ENCODE assay signal across 8 cellular contexts in the genomic region with DNA sequence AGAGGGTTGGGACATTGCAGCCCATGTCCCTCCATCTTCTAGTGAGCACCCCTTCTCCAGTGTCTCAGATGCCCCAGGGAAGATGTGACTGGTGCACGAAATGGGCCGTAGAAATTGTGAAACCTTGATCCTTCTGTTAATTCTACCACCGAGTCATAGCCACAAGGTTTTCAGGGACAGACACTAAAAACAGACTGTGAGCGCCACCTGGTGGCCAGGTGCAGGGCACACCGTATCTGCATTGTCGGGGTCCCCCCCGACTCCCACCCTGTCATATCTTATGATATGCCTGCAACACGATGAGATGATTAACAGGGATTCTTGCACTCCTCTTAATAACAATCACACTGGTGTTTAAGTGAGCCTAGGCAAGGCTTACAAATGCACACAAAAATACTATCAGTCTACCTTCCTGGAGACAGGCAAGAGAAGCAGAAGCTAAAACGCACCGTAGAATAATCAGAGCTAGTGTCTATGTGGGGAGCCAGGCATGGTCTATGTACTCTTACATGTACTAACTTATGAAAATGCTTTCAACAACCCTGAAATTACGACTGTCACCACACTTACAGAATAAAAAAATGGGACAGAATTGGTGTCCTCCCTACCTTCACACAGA. TPM values are rescaled to one million over a fixed set of nuclear protein-coding genes. Genes with fewer than 3 reads are reported as not detected.
DNase-seq lines count a peak whose midpoint lies in the region; ATAC-seq and TF ChIP-seq lines count a peak whose summit lies in the region.

No MANE protein-coding gene starts in this region.

- H3K27ac ChIP-seq in adrenal gland = no peak overlapping the region

- no peaks in the 10 kb centered on the region for H3K9me3 Mint-ChIP-seq in T-cell

- H3K4me3 ChIP-seq in LNCaP clone FGC (ENCODE audit: low read depth, low read length) (no peak overlapping the region), adrenal gland (no peak overlapping the region)

- TF ChIP-seq CTCF in LNCaP clone FGC (IDR thresholded peaks at IDR 0.05; ENCODE audit: control insufficient read depth, extremely low read depth, insufficient read depth) = peak; percentile 64
- peak; percentile 85 to 97 (median 88) for TF ChIP-seq CTCF in adrenal gland (IDR thresholded peaks at IDR 0.05)

- no peaks in the 10 kb centered on the region for H3K36me3 ChIP-seq in adrenal gland (replicated peaks in 1 of 2)

- TF ChIP-seq POLR2A in adrenal gland (IDR thresholded peaks at IDR 0.05) = no peak

- H3K36me3 Mint-ChIP-seq in T-cell = no peaks in the 10 kb centered on the region

- intact Hi-C loops in adrenal gland (cut with DNase I) = loop anchor here (5.0 to 10.0 kb wide), 2 partner anchors 178 to 180 kb away; no protein-coding TSS in a partner anchor

- CTCF ChIA-PET in T-cell (lab: Charles Lee) = interaction anchor here (0.6 to 1.1 kb wide), 5 partner anchors 132 to 177 kb away, joined by 3 to 7 read pairs (median 5); no protein-coding TSS in a partner anchor

- H3K27me3 ChIP-seq in adrenal gland = no peaks in the 10 kb centered on the region

- no peak overlapping the region for H3K4me3 Mint-ChIP-seq in T-cell

- peaks cover 0 to 4% of the 10 kb centered on the region in 2 donors for H3K4me1 ChIP-seq in adrenal gland (replicated peaks in 1 of 2)

- no peak overlapping the region for H3K27ac Mint-ChIP-seq in T-cell

- H3K9me3 ChIP-seq in adrenal gland (replicated peaks in 1 of 3) = no peaks in the 10 kb centered on the region

- peak in 2 of 4 experiments; percentile 45 to 60 for ATAC-seq in T-cell (replicated peaks in 1 of 4)
- ATAC-seq in HG02588 (IDR thresholded peaks at IDR 0.05; ENCODE audit: unreplicated experiment) = no peak
- ATAC-seq in HG03469 (IDR thresholded peaks at IDR 0.05; ENCODE audit: unreplicated experiment) = no peak

- POLR2A ChIA-PET in T-cell (lab: Charles Lee) = no interaction called here

- H3K27me3 Mint-ChIP-seq in T-cell = peaks cover 0 to 7% of the 10 kb centered on the region in 2 donors

- peak; percentile 33 for DNase-seq in DMS53 treated with DMSO at 0.1 percent for 48 hours (lab: John Stamatoyannopoulos, UW; ENCODE audit: unreplicated experiment)
- DNase-seq in LNCaP clone FGC (ENCODE audit: low read depth) = no peak
- peak in 33 of 34 experiments; percentile 2 to 66 (median 51) for DNase-seq in T-cell
- peak; percentile 50 to 81 (median 72) for DNase-seq in adrenal gland
- peak; percentile 46 for DNase-seq in iPS DF 4.7 (ENCODE audit: extremely low read depth, low spot score)
- DNase-seq in stimulated activated CD4-positive, alpha-beta T cell treated with anti-CD3 and anti-CD28 coated beads, Interleukin-12 subunit alpha, Interleukin-12 subunit beta, amount 100 ng/mL, for 24 hours (ENCODE audit: low read depth in 2 of 2) = peak; percentile 38 to 63

- peaks cover 0 to 3% (median 0%) of the 10 kb centered on the region in 3 donors for H3K4me1 Mint-ChIP-seq in T-cell

- WGBS in adrenal gland, 4 donors = 16 to 21% (median 19%) methylated on average over 9 to 11 of the region's 11 CpGs

RNA-seq across cellular contexts. Expression of gene FHAD1, which starts 57.8 kb away (rescaled TPM):
- total RNA-seq in T-cell (under 1 TPM in 1 of 5 donors, not detected in 4; 0.96 TPM), adrenal gland (1 to 10 TPM in 1 of 8 donors, under 1 TPM in 6, not detected in 1; 0.09 to 1.2 (median 0.55) TPM)
- 1 to 10 TPM in 1 of 3 donors, under 1 TPM in 2; 0.24 to 1.6 (median 0.90) TPM for polyA plus RNA-seq in adrenal gland
